Comparison of ENCODE assay signal across 9 cellular contexts in genomic region chr3:122356402-122356801, GRCh38. TPM values are rescaled to one million over a fixed set of nuclear protein-coding genes. Genes with fewer than 3 reads are reported as not detected.
DNase-seq lines count a peak whose midpoint lies in the region; ATAC-seq lines count a peak whose summit lies in the region.
"Had no signal": no experiment of that assay in that cellular context is flagged by ENCODE, and none has a peak within 500 bp of the region (broad histone marks: within the 10 kb centered on the region; RNA-seq: fewer than 3 reads in every experiment).

No MANE protein-coding gene starts in this region.

- ATAC-seq in activated CD8-positive, alpha-beta T cell treated with anti-CD3 and anti-CD28 coated beads, Interleukin-2, amount 10 ng/mL, durations not matched to agents 7 days and 5 days, result no peak
- no peak for ATAC-seq in GM18870 (IDR thresholded peaks at IDR 0.05; ENCODE audit: unreplicated experiment)

- POLR2A ChIA-PET in activated CD8-positive, alpha-beta T cell treated with anti-CD3 and anti-CD28 coated beads, Interleukin-2, amount 10 ng/mL, durations not matched to agents 7 days and 5 days (lab: Charles Lee), result no interaction called here

- DNase-seq in stimulated activated CD4-positive, alpha-beta T cell treated with anti-CD3 and anti-CD28 coated beads, Interleukin-2, amount 100 ng/mL, for 24 hours, result peak; percentile 5 to 22
- DNase-seq in stimulated activated CD4-positive, alpha-beta T cell treated with anti-CD3 and anti-CD28 coated beads, Interleukin-1b, Interleukin-23, amount 100 ng/mL, for 48 hours, result no peak
- peak; percentile 13 for DNase-seq in NAMALWA (ENCODE audit: low spot score)
- peak; percentile 50 for DNase-seq in activated CD8-positive, alpha-beta T cell treated with anti-CD3 and anti-CD28 coated beads, Interleukin-2, amount 10 ng/mL, durations not matched to agents 7 days and 5 days
- DNase-seq in kidney glomerular epithelial cell (lab: John Stamatoyannopoulos, UW), result peak; percentile 20
- DNase-seq in T1000 (lab: John Stamatoyannopoulos, UW), result no peak
- no peak for DNase-seq in foreskin melanocyte

- no peaks in the 10 kb centered on the region for H3K9me3 Mint-ChIP-seq in activated CD8-positive, alpha-beta T cell treated with anti-CD3 and anti-CD28 coated beads, Interleukin-2, amount 10 ng/mL, durations not matched to agents 7 days and 5 days (ENCODE audit: insufficient read depth)

- no peaks in the 10 kb centered on the region for H3K27me3 Mint-ChIP-seq in activated CD8-positive, alpha-beta T cell treated with anti-CD3 and anti-CD28 coated beads, Interleukin-2, amount 10 ng/mL, durations not matched to agents 7 days and 5 days (ENCODE audit: low read depth)
- H3K27me3 Mint-ChIP-seq: activated naive CD8-positive, alpha-beta T cell had no signal

- peaks cover 9% of the 10 kb centered on the region for H3K4me1 Mint-ChIP-seq in activated CD8-positive, alpha-beta T cell treated with anti-CD3 and anti-CD28 coated beads, Interleukin-2, amount 10 ng/mL, durations not matched to agents 7 days and 5 days (ENCODE audit: low read depth)

- H3K27ac Mint-ChIP-seq in activated CD8-positive, alpha-beta T cell treated with anti-CD3 and anti-CD28 coated beads, Interleukin-2, amount 10 ng/mL, durations not matched to agents 7 days and 5 days, result no peak overlapping the region
- H3K27ac Mint-ChIP-seq: activated naive CD8-positive, alpha-beta T cell had no signal

- H3K4me3 Mint-ChIP-seq in activated CD8-positive, alpha-beta T cell treated with anti-CD3 and anti-CD28 coated beads, Interleukin-2, amount 10 ng/mL, durations not matched to agents 7 days and 5 days, result no peak overlapping the region
- H3K4me3 Mint-ChIP-seq: activated naive CD8-positive, alpha-beta T cell had no signal

- CTCF ChIA-PET in activated CD8-positive, alpha-beta T cell treated with anti-CD3 and anti-CD28 coated beads, Interleukin-2, amount 10 ng/mL, durations not matched to agents 7 days and 5 days (lab: Charles Lee), result interaction anchor here (0.6 to 2.9 kb wide), 5 partner anchors 34 to 500 kb away, joined by 3 to 24 read pairs (median 8); no protein-coding TSS in a partner anchor

- peaks cover 14% of the 10 kb centered on the region for H3K36me3 Mint-ChIP-seq in activated CD8-positive, alpha-beta T cell treated with anti-CD3 and anti-CD28 coated beads, Interleukin-2, amount 10 ng/mL, durations not matched to agents 7 days and 5 days (ENCODE audit: low read depth)
- H3K36me3 Mint-ChIP-seq: activated naive CD8-positive, alpha-beta T cell had no signal

RNA-seq across cellular contexts. Expression of gene MIX23, which starts 26.6 kb away (rescaled TPM):
- total RNA-seq in activated CD8-positive, alpha-beta T cell treated with anti-CD3 and anti-CD28 coated beads, Interleukin-2, amount 10 ng/mL, durations not matched to agents 7 days and 5 days, result 10 to 100 TPM; 40.0 to 47.3 TPM

RNA-seq across cellular contexts. Expression of gene FAM162A, which starts 27.6 kb away (rescaled TPM):
- total RNA-seq in activated CD8-positive, alpha-beta T cell treated with anti-CD3 and anti-CD28 coated beads, Interleukin-2, amount 10 ng/mL, durations not matched to agents 7 days and 5 days, result 10 to 100 TPM; 78.0 to 78.4 TPM

RNA-seq across cellular contexts. Expression of gene CSTA, which starts 31.4 kb away (rescaled TPM):
- total RNA-seq in activated CD8-positive, alpha-beta T cell treated with anti-CD3 and anti-CD28 coated beads, Interleukin-2, amount 10 ng/mL, durations not matched to agents 7 days and 5 days, result not detected

RNA-seq across cellular contexts. Expression of gene WDR5B, which starts 59.5 kb away (rescaled TPM):
- total RNA-seq in activated CD8-positive, alpha-beta T cell treated with anti-CD3 and anti-CD28 coated beads, Interleukin-2, amount 10 ng/mL, durations not matched to agents 7 days and 5 days, result 1 to 10 TPM; 4.5 to 5.1 TPM

Comparison
In these comparisons a context has a peak if more than half of its experiments do, and no peak if none do; other contexts are left out.
1. DNase-seq: peak in stimulated activated CD4-positive, alpha-beta T cell treated with anti-CD3 and anti-CD28 coated beads, Interleukin-2, amount 100 ng/mL, for 24 hours (2 of 2), NAMALWA (single experiment), activated CD8-positive, alpha-beta T cell treated with anti-CD3 and anti-CD28 coated beads, Interleukin-2, amount 10 ng/mL, durations not matched to agents 7 days and 5 days (single experiment) and kidney glomerular epithelial cell (single experiment); none in stimulated activated CD4-positive, alpha-beta T cell treated with anti-CD3 and anti-CD28 coated beads, Interleukin-1b, Interleukin-23, amount 100 ng/mL, for 48 hours (single experiment), T1000 (single experiment) and foreskin melanocyte (single experiment).